ENCODE assay signal across 35 cellular contexts in genomic region chr2:221761260-221761659, GRCh38.
"Had no signal": no experiment of that assay in that cellular context is flagged by ENCODE, and none has a peak within 500 bp of the region (broad histone marks: within the 10 kb centered on the region; RNA-seq: fewer than 3 reads in every experiment).

No MANE protein-coding gene starts in this region.

- H3K4me3 ChIP-seq: MG63 had no signal

- DNase-seq: Kasumi-1, MG63, MM.1S, MV-4-11, NCI-H1048, NCI-H1092, NCI-H1092 treated with DMSO at 0.1 percent for 48 hours, NCI-H1105, NCI-H1105 treated with DMSO at 0.1 percent for 48 hours, NCI-H1417, NCI-H1417 treated with DMSO at 0.1 percent for 48 hours, NCI-H1436, NCI-H1436 treated with DMSO at 0.1 percent for 48 hours, NCI-H146, NCI-H1694, NCI-H1694 treated with DMSO at 0.1 percent for 48 hours, NCI-H187, NCI-H187 treated with DMSO at 0.1 percent for 48 hours, NCI-H1930, NCI-H2029, NCI-H2029 treated with DMSO at 0.1 percent for 48 hours, NCI-H2081, NCI-H2081 treated with DMSO at 0.1 percent for 48 hours, NCI-H2107, NCI-H2171, NCI-H2171 treated with DMSO at 0.1 percent for 48 hours, NCI-H2227 treated with DMSO at 0.1 percent for 48 hours, NCI-H226, NCI-H345, NCI-H446, NCI-H446 treated with DMSO at 0.1 percent for 48 hours, NCI-H510A, NCI-H510A treated with DMSO at 0.1 percent for 48 hours, NCI-H524, NCI-H524 treated with DMSO at 0.1 percent for 48 hours had no signal

- H3K27me3 ChIP-seq: MG63 had no signal

- H3K9me3 ChIP-seq: MG63 had no signal

- H3K36me3 ChIP-seq: MG63 had no signal
